ENCODE assay signal across 16 cellular contexts in genomic region chr18:79371536-79372210, GRCh38. TPM values are rescaled to one million over a fixed set of nuclear protein-coding genes. Genes with fewer than 3 reads are reported as not detected.
A peak's percentile ranks its signal among the peaks of the same experiment; 100 is the strongest.
DNase-seq lines count a peak whose midpoint lies in the region; ATAC-seq and TF ChIP-seq lines count a peak whose summit lies in the region.
"Had no signal": no experiment of that assay in that cellular context is flagged by ENCODE, and none has a peak within 500 bp of the region (broad histone marks: within the 10 kb centered on the region; RNA-seq: fewer than 3 reads in every experiment).

No MANE protein-coding gene starts in this region.

- H3K27me3 ChIP-seq in tibial artery: no peaks in the 10 kb centered on the region

- H3K27me3 Mint-ChIP-seq in activated T-cell treated with anti-CD3 and anti-CD28 coated beads, Interleukin-2, amount 50 U/mL, for 24 hours: no peaks in the 10 kb centered on the region
- H3K27me3 Mint-ChIP-seq in activated naive CD8-positive, alpha-beta T cell treated with anti-CD3 and anti-CD28 coated beads, Interleukin-2, amount 10 ng/mL, durations not matched to agents 7 days and 5 days: no peaks in the 10 kb centered on the region
- H3K27me3 Mint-ChIP-seq: dendritic cell treated with granulocyte-macrophage colony-stimulating factor and Interleukin-4, amounts not matched to agents 40 ng/mL and 50 ng/mL, for 4 days had no signal

- no peak for TF ChIP-seq CTCF in tibial artery (IDR thresholded peaks at IDR 0.05)

- ATAC-seq in HG03565 (IDR thresholded peaks at IDR 0.05; ENCODE audit: unreplicated experiment): peak; percentile 39
- peak; percentile 80 for ATAC-seq in activated naive CD8-positive, alpha-beta T cell treated with anti-CD3 and anti-CD28 coated beads, Interleukin-2, amount 10 ng/mL, durations not matched to agents 7 days and 5 days (ENCODE audit: low read depth)
- ATAC-seq in stimulated activated naive CD8-positive, alpha-beta T cell treated with anti-CD3 and anti-CD28 coated beads, Interleukin-15, Interleukin-2, amounts not matched to agents 100 U/mL and 50 U/mL, for 24 hours: peak; percentile 79
- ATAC-seq: WTC11 had no signal

- H3K4me3 Mint-ChIP-seq in activated T-cell treated with anti-CD3 and anti-CD28 coated beads, Interleukin-2, amount 50 U/mL, for 24 hours: no peak overlapping the region
- peak overlapping the region; percentile 63 for H3K4me3 Mint-ChIP-seq in activated naive CD8-positive, alpha-beta T cell treated with anti-CD3 and anti-CD28 coated beads, Interleukin-2, amount 10 ng/mL, durations not matched to agents 7 days and 5 days
- H3K4me3 Mint-ChIP-seq: dendritic cell treated with granulocyte-macrophage colony-stimulating factor and Interleukin-4, amounts not matched to agents 40 ng/mL and 50 ng/mL, for 4 days; WTC11 had no signal

- intact Hi-C loops in tibial artery (cut with DNase I; ENCODE audit: low total_unique reads): loop anchor here (10.0 kb wide), 1 partner anchor 297 kb away; no protein-coding TSS in a partner anchor
- intact Hi-C loops in posterior vena cava (cut with DNase I): no loop called here

- H3K4me1 ChIP-seq in tibial artery: no peaks in the 10 kb centered on the region

- H3K27ac Mint-ChIP-seq in activated T-cell treated with anti-CD3 and anti-CD28 coated beads, Interleukin-2, amount 50 U/mL, for 24 hours: peak overlapping the region; percentile 76
- peak overlapping the region; percentile 89 for H3K27ac Mint-ChIP-seq in activated naive CD8-positive, alpha-beta T cell treated with anti-CD3 and anti-CD28 coated beads, Interleukin-2, amount 10 ng/mL, durations not matched to agents 7 days and 5 days
- H3K27ac Mint-ChIP-seq: dendritic cell treated with granulocyte-macrophage colony-stimulating factor and Interleukin-4, amounts not matched to agents 40 ng/mL and 50 ng/mL, for 4 days; WTC11 had no signal

- H3K27ac ChIP-seq in tibial artery: no peak overlapping the region

- H3K36me3 ChIP-seq in tibial artery: peaks cover 0 to 29% (median 6%) of the 10 kb centered on the region in 3 donors

- POLR2A ChIA-PET in activated naive CD8-positive, alpha-beta T cell treated with anti-CD3 and anti-CD28 coated beads, Interleukin-2, amount 10 ng/mL, durations not matched to agents 7 days and 5 days (lab: Charles Lee): no interaction called here

- no peaks in the 10 kb centered on the region for H3K9me3 ChIP-seq in tibial artery

- H3K9me3 Mint-ChIP-seq in activated T-cell treated with anti-CD3 and anti-CD28 coated beads, Interleukin-2, amount 50 U/mL, for 24 hours: no peaks in the 10 kb centered on the region
- H3K9me3 Mint-ChIP-seq in activated naive CD8-positive, alpha-beta T cell treated with anti-CD3 and anti-CD28 coated beads, Interleukin-2, amount 10 ng/mL, durations not matched to agents 7 days and 5 days: no peaks in the 10 kb centered on the region
- H3K9me3 Mint-ChIP-seq: dendritic cell treated with granulocyte-macrophage colony-stimulating factor and Interleukin-4, amounts not matched to agents 40 ng/mL and 50 ng/mL, for 4 days; WTC11 had no signal

- no peak overlapping the region for H3K4me3 ChIP-seq in tibial artery

- peaks cover 40% of the 10 kb centered on the region for H3K36me3 Mint-ChIP-seq in activated T-cell treated with anti-CD3 and anti-CD28 coated beads, Interleukin-2, amount 50 U/mL, for 24 hours (ENCODE audit: low read depth)
- H3K36me3 Mint-ChIP-seq in activated naive CD8-positive, alpha-beta T cell treated with anti-CD3 and anti-CD28 coated beads, Interleukin-2, amount 10 ng/mL, durations not matched to agents 7 days and 5 days: peaks cover 7% of the 10 kb centered on the region

- H3K4me1 Mint-ChIP-seq in activated T-cell treated with anti-CD3 and anti-CD28 coated beads, Interleukin-2, amount 50 U/mL, for 24 hours (ENCODE audit: low read depth): peaks cover 32% of the 10 kb centered on the region
- peaks cover 24% of the 10 kb centered on the region for H3K4me1 Mint-ChIP-seq in activated naive CD8-positive, alpha-beta T cell treated with anti-CD3 and anti-CD28 coated beads, Interleukin-2, amount 10 ng/mL, durations not matched to agents 7 days and 5 days
- H3K4me1 Mint-ChIP-seq: WTC11 had no signal

- no peak for DNase-seq in activated T-cell treated with anti-CD3 and anti-CD28 coated beads, Interleukin-2, amount 50 U/mL, for 24 hours
- DNase-seq in activated T-cell treated with anti-CD3 and anti-CD28 coated beads for 4 hours (no peak), tibial artery (no peak), posterior vena cava (ENCODE audit: low spot score) (no peak)
- DNase-seq in activated naive CD8-positive, alpha-beta T cell treated with anti-CD3 and anti-CD28 coated beads, Interleukin-2, amount 10 ng/mL, durations not matched to agents 7 days and 5 days: no peak
- DNase-seq in stimulated activated naive CD8-positive, alpha-beta T cell treated with anti-CD3 and anti-CD28 coated beads, Interleukin-15, Interleukin-2, amounts not matched to agents 100 U/mL and 50 U/mL, for 24 hours: no peak
- DNase-seq in activated effector memory CD4-positive, alpha-beta T cell treated with anti-CD3 and anti-CD28 coated beads, Interleukin-2, amount 50 U/mL, for 16 hours: no peak
- DNase-seq: amniotic stem cell; DMS79 treated with DMSO at 0.1 percent for 48 hours; mammary epithelial cell; SHP77 treated with DMSO at 0.1 percent for 48 hours; stimulated activated CD4-positive, alpha-beta T cell treated with anti-CD3 and anti-CD28 coated beads, Interleukin-15, amount 100 ng/mL, for 24 hours; stimulated activated CD8-positive, alpha-beta memory T cell treated with anti-CD3 and anti-CD28 coated beads, Interleukin-4, amount 100 ng/mL, for 48 hours had no signal

RNA-seq across cellular contexts. Expression of gene NFATC1, which starts 24.1 kb away (rescaled TPM):
- 10 to 100 TPM; 46.9 to 50.8 TPM for total RNA-seq in activated naive CD8-positive, alpha-beta T cell treated with anti-CD3 and anti-CD28 coated beads, Interleukin-2, amount 10 ng/mL, durations not matched to agents 7 days and 5 days
- total RNA-seq in posterior vena cava: 10 to 100 TPM; 23.9 to 26.9 TPM
